In genomic region chr6:38178584-38178886, GRCh38 we compare ENCODE assay signal across 2 cellular contexts.
A peak's percentile ranks its signal among the peaks of the same experiment; 100 is the strongest.
TF ChIP-seq lines count a peak whose summit lies in the region.

No MANE protein-coding gene starts in this region.

TF ChIP-seq in HEK293, 187 proteins besides CTCF, POLR2A, EP300 and RAD21 (continued from another document):
- 0 out of 2 replicates have a peak, but pooled peaks have one; percentile 22 for TF ChIP-seq KLF8 (tag by site-specific recombination; IDR thresholded peaks at IDR 0.05)
- TF ChIP-seq, protein P1, sequence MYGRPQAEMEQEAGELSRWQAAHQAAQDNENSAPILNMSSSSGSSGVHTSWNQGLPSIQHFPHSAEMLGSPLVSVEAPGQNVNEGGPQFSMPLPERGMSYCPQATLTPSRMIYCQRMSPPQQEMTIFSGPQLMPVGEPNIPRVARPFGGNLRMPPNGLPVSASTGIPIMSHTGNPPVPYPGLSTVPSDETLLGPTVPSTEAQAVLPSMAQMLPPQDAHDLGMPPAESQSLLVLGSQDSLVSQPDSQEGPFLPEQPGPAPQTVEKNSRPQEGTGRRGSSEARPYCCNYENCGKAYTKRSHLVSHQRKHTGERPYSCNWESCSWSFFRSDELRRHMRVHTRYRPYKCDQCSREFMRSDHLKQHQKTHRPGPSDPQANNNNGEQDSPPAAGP (tag by site-specific recombination; IDR thresholded peaks at IDR 0.05) = peak; percentile 57; the same call in 1 of the 2 replicates
- TF ChIP-seq ZNF202 (tag by site-specific recombination; IDR thresholded peaks at IDR 0.05; ENCODE audit: borderline replicate concordance) = no peak

TF ChIP-seq in WTC11, 78 proteins besides CTCF, POLR2A, EP300 and RAD21:
- TF ChIP-seq FOXP4 (CRISPR knock-in tag; IDR thresholded peaks at IDR 0.05) = no peak
- TF ChIP-seq SMAD3 (CRISPR knock-in tag; IDR thresholded peaks at IDR 0.05; ENCODE audit: borderline replicate concordance) = no peak
- TF ChIP-seq ZNF532 (CRISPR knock-in tag; IDR thresholded peaks at IDR 0.05; ENCODE audit: borderline replicate concordance) = no peak
- TF ChIP-seq TP53 (CRISPR knock-in tag; IDR thresholded peaks at IDR 0.05) = no peak
- TF ChIP-seq, protein P2, sequence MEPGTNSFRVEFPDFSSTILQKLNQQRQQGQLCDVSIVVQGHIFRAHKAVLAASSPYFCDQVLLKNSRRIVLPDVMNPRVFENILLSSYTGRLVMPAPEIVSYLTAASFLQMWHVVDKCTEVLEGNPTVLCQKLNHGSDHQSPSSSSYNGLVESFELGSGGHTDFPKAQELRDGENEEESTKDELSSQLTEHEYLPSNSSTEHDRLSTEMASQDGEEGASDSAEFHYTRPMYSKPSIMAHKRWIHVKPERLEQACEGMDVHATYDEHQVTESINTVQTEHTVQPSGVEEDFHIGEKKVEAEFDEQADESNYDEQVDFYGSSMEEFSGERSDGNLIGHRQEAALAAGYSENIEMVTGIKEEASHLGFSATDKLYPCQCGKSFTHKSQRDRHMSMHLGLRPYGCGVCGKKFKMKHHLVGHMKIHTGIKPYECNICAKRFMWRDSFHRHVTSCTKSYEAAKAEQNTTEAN (CRISPR knock-in tag; IDR thresholded peaks at IDR 0.05) = no peak
- TF ChIP-seq, protein P3, sequence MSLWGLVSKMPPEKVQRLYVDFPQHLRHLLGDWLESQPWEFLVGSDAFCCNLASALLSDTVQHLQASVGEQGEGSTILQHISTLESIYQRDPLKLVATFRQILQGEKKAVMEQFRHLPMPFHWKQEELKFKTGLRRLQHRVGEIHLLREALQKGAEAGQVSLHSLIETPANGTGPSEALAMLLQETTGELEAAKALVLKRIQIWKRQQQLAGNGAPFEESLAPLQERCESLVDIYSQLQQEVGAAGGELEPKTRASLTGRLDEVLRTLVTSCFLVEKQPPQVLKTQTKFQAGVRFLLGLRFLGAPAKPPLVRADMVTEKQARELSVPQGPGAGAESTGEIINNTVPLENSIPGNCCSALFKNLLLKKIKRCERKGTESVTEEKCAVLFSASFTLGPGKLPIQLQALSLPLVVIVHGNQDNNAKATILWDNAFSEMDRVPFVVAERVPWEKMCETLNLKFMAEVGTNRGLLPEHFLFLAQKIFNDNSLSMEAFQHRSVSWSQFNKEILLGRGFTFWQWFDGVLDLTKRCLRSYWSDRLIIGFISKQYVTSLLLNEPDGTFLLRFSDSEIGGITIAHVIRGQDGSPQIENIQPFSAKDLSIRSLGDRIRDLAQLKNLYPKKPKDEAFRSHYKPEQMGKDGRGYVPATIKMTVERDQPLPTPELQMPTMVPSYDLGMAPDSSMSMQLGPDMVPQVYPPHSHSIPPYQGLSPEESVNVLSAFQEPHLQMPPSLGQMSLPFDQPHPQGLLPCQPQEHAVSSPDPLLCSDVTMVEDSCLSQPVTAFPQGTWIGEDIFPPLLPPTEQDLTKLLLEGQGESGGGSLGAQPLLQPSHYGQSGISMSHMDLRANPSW (CRISPR knock-in tag; conservative IDR thresholded peaks at IDR 0.05; ENCODE audit: low read depth) = no peak
- TF ChIP-seq ZNF396 (CRISPR knock-in tag; IDR thresholded peaks at IDR 0.05; ENCODE audit: borderline replicate concordance) = no peak
- no peak for TF ChIP-seq ZNF423 (CRISPR knock-in tag; IDR thresholded peaks at IDR 0.05)
- TF ChIP-seq GRHL2 (CRISPR knock-in tag; IDR thresholded peaks at IDR 0.05; ENCODE audit: insufficient replicate concordance, severe bottlenecking) = no peak
